In genomic region chr11:73547706-73548105, GRCh38 we compare ENCODE assay signal across 13 cellular contexts.
"Had no signal": no experiment of that assay in that cellular context is flagged by ENCODE, and none has a peak within 500 bp of the region (broad histone marks: within the 10 kb centered on the region; RNA-seq: fewer than 3 reads in every experiment).

No MANE protein-coding gene starts in this region.

- FAIRE-seq: pancreas had no signal

- DNase-seq: foreskin melanocyte; heart left ventricle; hippocampal formation; left colon; left ventricle myocardium superior; mesenchymal stem cell; midbrain; occipital lobe; pancreas; right cardiac atrium; stimulated activated CD4-positive, alpha-beta T cell treated with anti-CD3 and anti-CD28 coated beads, Interleukin-2, amount 100 ng/mL, for 48 hours; stimulated activated naive CD4-positive, alpha-beta T cell treated with Interleukin-2 at 50 U/mL for 16 hours; trophoblast cell had no signal
